Comparison of ENCODE assay signal across 18 cellular contexts in the genomic region with DNA sequence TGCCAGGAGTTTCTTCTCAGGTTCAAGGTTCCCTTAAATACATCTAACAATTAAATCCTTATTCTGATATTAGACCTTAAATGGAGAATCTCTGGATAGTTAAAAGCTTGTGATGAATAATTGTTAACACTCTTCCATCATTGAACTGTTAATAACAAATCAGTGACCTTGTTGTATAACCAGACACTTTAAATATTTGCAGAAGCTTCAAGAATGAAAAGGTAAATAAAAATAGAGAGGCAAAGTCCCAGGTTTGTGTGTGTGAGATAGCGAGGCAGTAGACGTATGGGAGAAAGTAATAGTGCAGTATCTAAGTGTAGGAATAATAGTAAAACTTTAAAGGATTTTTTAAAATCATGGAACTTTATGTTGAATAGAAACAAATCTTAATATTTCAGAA.
"Had no signal": no experiment of that assay in that cellular context is flagged by ENCODE, and none has a peak within 500 bp of the region (broad histone marks: within the 10 kb centered on the region; RNA-seq: fewer than 3 reads in every experiment).

No MANE protein-coding gene starts in this region.

- FAIRE-seq: frontal cortex had no signal

- H3K36me3 Mint-ChIP-seq: memory B cell; naive B cell; stimulated activated naive B cell treated with anti-CD40 and anti-IgM and Interleukin-4, amounts not matched to agents 10 μg/mL and 1 μg/mL and 100 μg/mL, for 72 hours had no signal

- DNase-seq: effector memory CD4-positive, alpha-beta T cell; heart left ventricle; hypothalamus; islet precursor cell; left lung; lower lobe of right lung; midbrain; naive B cell; nephron progenitor cell; stimulated activated CD4-positive, alpha-beta T cell treated with anti-CD3 and anti-CD28 coated beads, Interleukin-2, amount 100 ng/mL, for 24 hours; stimulated activated CD4-positive, alpha-beta T cell treated with anti-CD3 and anti-CD28 coated beads, Interleukin-4, amount 100 ng/mL, for 4 hours; stimulated activated naive B cell treated with anti-CD40 and anti-IgM and Interleukin-4, amounts not matched to agents 10 μg/mL and 1 μg/mL and 100 μg/mL, for 72 hours; stimulated activated naive CD8-positive, alpha-beta T cell treated with anti-CD3 and anti-CD28 coated beads, Interleukin-15, amount 100 ng/mL, for 72 hours; testis; upper lobe of right lung had no signal

- H3K4me3 Mint-ChIP-seq: memory B cell; naive B cell; nephron progenitor cell; stimulated activated naive B cell treated with anti-CD40 and anti-IgM and Interleukin-4, amounts not matched to agents 10 μg/mL and 1 μg/mL and 100 μg/mL, for 72 hours; stimulated activated naive CD8-positive, alpha-beta T cell treated with anti-CD3 and anti-CD28 coated beads, Interleukin-15, amount 100 ng/mL, for 72 hours had no signal

- H3K27me3 Mint-ChIP-seq: memory B cell; naive B cell; stimulated activated naive B cell treated with anti-CD40 and anti-IgM and Interleukin-4, amounts not matched to agents 10 μg/mL and 1 μg/mL and 100 μg/mL, for 72 hours; stimulated activated naive CD8-positive, alpha-beta T cell treated with anti-CD3 and anti-CD28 coated beads, Interleukin-15, amount 100 ng/mL, for 72 hours had no signal

- ATAC-seq: heart left ventricle; left lung; lower lobe of right lung; sciatic nerve; stimulated activated naive B cell treated with anti-CD40 and anti-IgM and Interleukin-4, amounts not matched to agents 10 μg/mL and 1 μg/mL and 100 μg/mL, for 72 hours; stimulated activated naive CD8-positive, alpha-beta T cell treated with anti-CD3 and anti-CD28 coated beads, Interleukin-15, amount 100 ng/mL, for 72 hours; upper lobe of right lung had no signal

- H3K9me3 Mint-ChIP-seq: naive B cell; nephron progenitor cell; stimulated activated naive B cell treated with anti-CD40 and anti-IgM and Interleukin-4, amounts not matched to agents 10 μg/mL and 1 μg/mL and 100 μg/mL, for 72 hours; stimulated activated naive CD8-positive, alpha-beta T cell treated with anti-CD3 and anti-CD28 coated beads, Interleukin-15, amount 100 ng/mL, for 72 hours had no signal

- H3K4me1 Mint-ChIP-seq: memory B cell; stimulated activated naive CD8-positive, alpha-beta T cell treated with anti-CD3 and anti-CD28 coated beads, Interleukin-15, amount 100 ng/mL, for 72 hours had no signal

- H3K27ac Mint-ChIP-seq: memory B cell; naive B cell; nephron progenitor cell; stimulated activated naive B cell treated with anti-CD40 and anti-IgM and Interleukin-4, amounts not matched to agents 10 μg/mL and 1 μg/mL and 100 μg/mL, for 72 hours had no signal
